Comparison of ENCODE assay signal across 21 cellular contexts in the genomic region with DNA sequence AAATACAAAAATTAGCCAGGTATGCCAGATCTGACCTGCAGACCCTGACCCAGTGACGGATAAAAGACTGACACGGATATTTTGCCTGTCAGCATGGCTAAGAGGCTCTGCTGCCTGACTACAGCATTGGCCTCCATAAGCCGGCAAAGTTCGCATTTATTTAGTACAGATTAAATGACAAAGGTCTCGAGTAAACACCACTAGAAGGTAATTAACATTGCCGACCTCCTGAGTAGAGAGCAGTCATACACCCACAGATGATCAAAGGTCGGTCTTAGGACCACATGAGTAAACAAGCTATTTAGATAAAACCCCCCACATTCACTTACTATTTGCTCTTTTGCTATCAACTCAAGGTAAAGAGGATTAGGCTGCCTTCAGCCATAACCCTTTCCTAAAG. TPM values are rescaled to one million over a fixed set of nuclear protein-coding genes. Genes with fewer than 3 reads are reported as not detected.
DNase-seq lines count a peak whose midpoint lies in the region; ATAC-seq and TF ChIP-seq lines count a peak whose summit lies in the region.
"Had no signal": no experiment of that assay in that cellular context is flagged by ENCODE, and none has a peak within 500 bp of the region (broad histone marks: within the 10 kb centered on the region; RNA-seq: fewer than 3 reads in every experiment).

No MANE protein-coding gene starts in this region.

- H3K27ac ChIP-seq in GM23338 (ENCODE audit: low read depth) (no peak overlapping the region), HUES64 (ENCODE audit: low read depth, low read length) (peak overlapping the region; percentile 42; the same call in 1 of the 2 replicates), dorsolateral prefrontal cortex (peak overlapping the region in 40 of 59 donors; percentile 8 to 96 (median 76))

- H3K27me3 Mint-ChIP-seq in GM23338 (ENCODE audit: insufficient read depth, low read depth, poor library complexity): peaks cover 3% of the 10 kb centered on the region
- H3K27me3 Mint-ChIP-seq: CD4-positive, CD25-positive, alpha-beta regulatory T cell; CD8-positive, alpha-beta memory T cell had no signal

- H3K36me3 Mint-ChIP-seq in GM23338 (ENCODE audit: low read depth): peaks cover 47% of the 10 kb centered on the region

- H3K36me3 ChIP-seq in GM23338 (ENCODE audit: insufficient read depth): no peaks in the 10 kb centered on the region
- peaks cover 7% of the 10 kb centered on the region; the same call in 1 of the 2 replicates for H3K36me3 ChIP-seq in HUES64 (ENCODE audit: insufficient read depth, low read length)
- H3K36me3 ChIP-seq: BE2C had no signal

- H3F3A ChIP-seq in GM23338 (replicated peaks; ENCODE audit: low read depth): no peaks in the 10 kb centered on the region

- no peak overlapping the region for H3K27ac Mint-ChIP-seq in GM23338
- H3K27ac Mint-ChIP-seq: CD4-positive, CD25-positive, alpha-beta regulatory T cell; CD8-positive, alpha-beta memory T cell; HFFc6 had no signal

- 48% methylated on average over 7 of the region's 7 CpGs for WGBS in HUES64

- H3K9ac ChIP-seq in HUES64 (ENCODE audit: low read depth, low read length): no peak overlapping the region

- H2AFZ ChIP-seq in GM23338: no peak overlapping the region

- H3K27me3 ChIP-seq in GM23338 (ENCODE audit: insufficient read depth) (no peaks in the 10 kb centered on the region), HUES64 (ENCODE audit: insufficient read depth, low read length) (no peaks in the 10 kb centered on the region), dorsolateral prefrontal cortex (no peaks in the 10 kb centered on the region)
- H3K27me3 ChIP-seq: BE2C had no signal

- H3K4me2 ChIP-seq in GM23338: no peak overlapping the region

- intact Hi-C loops in dorsolateral prefrontal cortex (cut with DNase I): no loop called here

- no peaks in the 10 kb centered on the region for H3K79me2 ChIP-seq in GM23338 (replicated peaks; ENCODE audit: insufficient read depth)

- H3K4me3 ChIP-seq in GM23338 (no peak overlapping the region), HUES64 (ENCODE audit: low read length) (no peak overlapping the region), dorsolateral prefrontal cortex (no peak overlapping the region)
- H3K4me3 ChIP-seq: GM12878 had no signal

- H3K4me1 Mint-ChIP-seq in GM23338: no peaks in the 10 kb centered on the region
- H3K4me1 Mint-ChIP-seq: CD8-positive, alpha-beta memory T cell had no signal

- peak; percentile 54 for ATAC-seq in GM23338
- ATAC-seq: GM12878, HCT116 had no signal

- no peak overlapping the region for H3K4me3 Mint-ChIP-seq in GM23338
- H3K4me3 Mint-ChIP-seq: CD4-positive, CD25-positive, alpha-beta regulatory T cell; CD8-positive, alpha-beta memory T cell; HFFc6 had no signal

- no peak for TF ChIP-seq CTCF in GM23338 (conservative IDR thresholded peaks at IDR 0.05; ENCODE audit: low read depth in 2 of 2)
- TF ChIP-seq CTCF in dorsolateral prefrontal cortex (IDR thresholded peaks at IDR 0.05 in 54 of 56, conservative IDR thresholded peaks at IDR 0.05 in 2 of 56; ENCODE audit: low read depth in 1 of 56, partially characterized antibody in 56 of 56): no peak

- no peaks in the 10 kb centered on the region; the same call in 1 of the 2 replicates for H4K20me1 ChIP-seq in GM23338 (replicated peaks; ENCODE audit: insufficient read depth)

- DNase-seq in GM23338 (ENCODE audit: low spot score): peak; percentile 35
- no peak for DNase-seq in dorsolateral prefrontal cortex
- no peak for DNase-seq in germinal center (ENCODE audit: low spot score)
- no peak for DNase-seq in 8988T
- DNase-seq in MV-4-11 (lab: John Stamatoyannopoulos, UW): no peak
- DNase-seq: ACHN; BE2C; C1 segment of cervical spinal cord; CD4-positive, CD25-positive, alpha-beta regulatory T cell; CD8-positive, alpha-beta memory T cell; COR-L47; DMS 273 treated with DMSO at 0.1 percent for 48 hours; DMS53; DND-41; EL; HFFc6; IMR-90; KBM-7 had no signal

- H3K9me3 ChIP-seq in HUES64 (ENCODE audit: insufficient read depth, low read depth, low read length): no peaks in the 10 kb centered on the region
- H3K9me3 ChIP-seq: BE2C had no signal

- no peaks in the 10 kb centered on the region for H3K9me2 ChIP-seq in GM23338 (ENCODE audit: insufficient read depth)

- H3K4me1 ChIP-seq in GM23338 (ENCODE audit: insufficient read depth) (no peaks in the 10 kb centered on the region), HUES64 (ENCODE audit: insufficient read depth, low read length) (no peaks in the 10 kb centered on the region; the same call in 1 of the 2 replicates)
- H3K4me1 ChIP-seq: BE2C had no signal

- peaks cover 23% of the 10 kb centered on the region for H3K9me3 Mint-ChIP-seq in GM23338
- H3K9me3 Mint-ChIP-seq: HFFc6 had no signal

TF ChIP-seq in GM23338, 12 proteins besides CTCF, POLR2A, EP300 and RAD21:
- no peak for TF ChIP-seq ETS1 (IDR thresholded peaks at IDR 0.05)
TF ChIP-seq in GM23338: peak in this region for 0.

RNA-seq across cellular contexts. Expression of gene KNOP1, which starts 55.7 kb away (rescaled TPM):
- 56.1 and 57.7 TPM in 2 replicates for total RNA-seq in GM23338 (2014; rRNA removed; shearing (Covaris generic))
- 190 and 207 TPM in 2 replicates for polyA plus RNA-seq in GM23338 (2016; fragmentation: Nextera tagmentation; extraction: Ambion mirVana)
- 70.9 TPM for polyA plus RNA-seq in HUES64 (2013, experiment 1 of 2)
- polyA plus RNA-seq in HUES64 (2013, experiment 2 of 2): 89.3 TPM
- total RNA-seq in dorsolateral prefrontal cortex: 10 to 100 TPM; 13.0 to 94.8 (median 30.2) TPM

RNA-seq across cellular contexts. Expression of gene IQCK, which starts 55.7 kb away (rescaled TPM):
- total RNA-seq in GM23338 (2014; rRNA removed; shearing (Covaris generic)): 7.9 and 10.0 TPM in 2 replicates
- 5.8 and 7.6 TPM in 2 replicates for polyA plus RNA-seq in GM23338 (2016; fragmentation: Nextera tagmentation; extraction: Ambion mirVana)
- 8.6 TPM for polyA plus RNA-seq in HUES64 (2013, experiment 1 of 2)
- 10.5 TPM for polyA plus RNA-seq in HUES64 (2013, experiment 2 of 2)
- 10 to 100 TPM; 13.2 to 40.2 (median 23.3) TPM for total RNA-seq in dorsolateral prefrontal cortex
